In genomic region chr10:61701055-61701705, GRCh38 we compare ENCODE assay signal across 19 cellular contexts. TPM values are rescaled to one million over a fixed set of nuclear protein-coding genes. Genes with fewer than 3 reads are reported as not detected.
DNase-seq lines count a peak whose midpoint lies in the region; ATAC-seq and TF ChIP-seq lines count a peak whose summit lies in the region.
"Had no signal": no experiment of that assay in that cellular context is flagged by ENCODE, and none has a peak within 500 bp of the region (broad histone marks: within the 10 kb centered on the region; RNA-seq: fewer than 3 reads in every experiment).

No MANE protein-coding gene starts in this region.

- H3K27me3 ChIP-seq in skeletal muscle satellite cell (ENCODE audit: control insufficient read depth, insufficient read depth, low read length) (no peaks in the 10 kb centered on the region), HAP-1 (ENCODE audit: low read depth) (no peaks in the 10 kb centered on the region)

- in situ Hi-C loops in HAP-1 (cut with MboI; ENCODE audit: low sequenced_read_pairs), result no loop called here

- POLR2A ChIA-PET in RWPE1 (lab: Yijun Ruan, JAX; ENCODE audit: low non-redundant PET), result no interaction called here

- TF ChIP-seq CTCF in RWPE1 (conservative IDR thresholded peaks at IDR 0.05; ENCODE audit: low read depth), result 0 out of 2 replicates have a peak, but pooled peaks have one; percentile 8
- peak; percentile 29 for TF ChIP-seq CTCF in fibroblast of the aortic adventitia (IDR thresholded peaks at IDR 0.05; ENCODE audit: insufficient read depth, low read length)

- ATAC-seq in HG03457 (IDR thresholded peaks at IDR 0.05; ENCODE audit: unreplicated experiment) (no peak), HG03520 (IDR thresholded peaks at IDR 0.05; ENCODE audit: unreplicated experiment) (no peak)
- ATAC-seq: activated naive CD4-positive, alpha-beta T cell treated with anti-CD3 and anti-CD28 coated beads, Interleukin-2, amount 50 U/mL, for 72 hours; naive thymus-derived CD8-positive, alpha-beta T cell; WTC11 had no signal

- H3K9ac ChIP-seq in skeletal muscle satellite cell (ENCODE audit: low read depth, low read length), result no peak overlapping the region

- CTCF ChIA-PET in RWPE1 (lab: Yijun Ruan, JAX), result interaction anchor here (0.6 kb wide), 1 partner anchor 266 kb away, joined by 3 read pairs; no protein-coding TSS in a partner anchor

- DNase-seq in GM03348 (ENCODE audit: low spot score), result peak; percentile 6
- no peak for DNase-seq in RWPE1 (ENCODE audit: low spot score)
- peak; percentile 30 for DNase-seq in fibroblast of the aortic adventitia (ENCODE audit: low read depth)
- DNase-seq in SK-N-DZ (ENCODE audit: low spot score), result no peak
- no peak for DNase-seq in HAP-1 (ENCODE audit: low spot score in 2 of 2)
- DNase-seq: activated CD8-positive, alpha-beta memory T cell treated with anti-CD3 and anti-CD28 coated beads for 24 hours; naive thymus-derived CD8-positive, alpha-beta T cell; NCI-H1092; NCI-H2107; NCI-H510A treated with DMSO at 0.1 percent for 48 hours; SHP77; stimulated activated CD4-positive, alpha-beta T cell treated with anti-CD3 and anti-CD28 coated beads, Interleukin-4, amount 100 ng/mL, for 4 hours; T-helper 2 cell had no signal

- H3K36me3 ChIP-seq in skeletal muscle satellite cell (ENCODE audit: insufficient read depth, low read length), result no peaks in the 10 kb centered on the region
- H3K36me3 ChIP-seq in HAP-1 (replicated peaks), result no peaks in the 10 kb centered on the region

- H3K4me3 ChIP-seq in fibroblast of the aortic adventitia (ENCODE audit: low read depth, low read length), result no peak overlapping the region
- H3K4me3 ChIP-seq in skeletal muscle satellite cell (ENCODE audit: low read length), result no peak overlapping the region
- H3K4me3 ChIP-seq in HAP-1, result no peak overlapping the region
- H3K4me3 ChIP-seq: coronary artery had no signal

- H3K4me1 ChIP-seq in skeletal muscle satellite cell (ENCODE audit: control insufficient read depth, insufficient read depth, low read length), result peaks cover 14% of the 10 kb centered on the region
- no peaks in the 10 kb centered on the region for H3K4me1 ChIP-seq in HAP-1

- H3K9me3 ChIP-seq in skeletal muscle satellite cell (replicated peaks; ENCODE audit: low read length) (no peaks in the 10 kb centered on the region), HAP-1 (no peaks in the 10 kb centered on the region)

- H3K27ac ChIP-seq in RWPE1, result no peak overlapping the region
- H3K27ac ChIP-seq: coronary artery had no signal

- H3K4me2 ChIP-seq in skeletal muscle satellite cell (ENCODE audit: low read length), result peak overlapping the region; percentile 9

RNA-seq across cellular contexts. Expression of gene CABCOCO1, which starts 38.5 kb away (rescaled TPM):
- total RNA-seq in fibroblast of the aortic adventitia (ENCODE audit: low replicate concordance), result 3.4 and 6.2 TPM in 2 replicates
- 0.66 and 0.76 TPM in 2 replicates for total RNA-seq in skeletal muscle satellite cell (2012; rRNA removed)
- polyA plus RNA-seq in SK-N-DZ (2014; cell fraction: cytosol; rRNA removed), result not detected in 2 replicates
- polyA plus RNA-seq in SK-N-DZ (2014; cell fraction: nucleus; rRNA removed), result not detected in 2 replicates
- total RNA-seq: activated naive CD4-positive, alpha-beta T cell treated with anti-CD3 and anti-CD28 coated beads, Interleukin-2, amount 50 U/mL, for 72 hours; naive thymus-derived CD8-positive, alpha-beta T cell; WTC11 had no signal
- polyA plus RNA-seq: naive thymus-derived CD8-positive, alpha-beta T cell had no signal

Comparison
In these comparisons a context has a peak if more than half of its experiments do, and no peak if none do; other contexts are left out.
1. DNase-seq: peak in GM03348 (single experiment) and fibroblast of the aortic adventitia (single experiment); none in RWPE1 (single experiment), SK-N-DZ (single experiment) and HAP-1 (0 of 2).